Comparison of ENCODE assay signal across 8 cellular contexts in genomic region chr1:96966536-96967138, GRCh38.
DNase-seq lines count a peak whose midpoint lies in the region; ATAC-seq lines count a peak whose summit lies in the region.

No MANE protein-coding gene starts in this region.

- ATAC-seq in GM18861 (IDR thresholded peaks at IDR 0.05; ENCODE audit: unreplicated experiment) (peak; percentile 93), HG03095 (IDR thresholded peaks at IDR 0.05; ENCODE audit: unreplicated experiment) (peak; percentile 93), left lobe of liver (peak; percentile 96)

- DNase-seq in AG20443 (ENCODE audit: low spot score): peak; percentile 77
- peak; percentile 50 for DNase-seq in NCI-H2196 (lab: John Stamatoyannopoulos, UW; ENCODE audit: unreplicated experiment)
- peak; percentile 72 for DNase-seq in activated CD4-positive, CD25-positive, alpha-beta regulatory T cell treated with anti-CD3 and anti-CD28 coated beads, Interleukin-2, amount 50 U/mL, for 72 hours
- DNase-seq in cerebellum (ENCODE audit: low spot score): peak; percentile 13
- DNase-seq in left lobe of liver (ENCODE audit: low spot score): peak; percentile 66
- DNase-seq in stimulated activated CD4-positive, alpha-beta T cell treated with anti-CD3 and anti-CD28 coated beads, Interleukin-4, amount 100 ng/mL, for 4 hours: peak; percentile 52 to 63

Comparison
In these comparisons a context has a peak if more than half of its experiments do, and no peak if none do; other contexts are left out.
1. Peak in every context shown above with its lines: DNase-seq and ATAC-seq.
2. DNase-seq: peak in every context shown above with its lines; median percentile 77 in AG20443; 72 in activated CD4-positive, CD25-positive, alpha-beta regulatory T cell treated with anti-CD3 and anti-CD28 coated beads, Interleukin-2, amount 50 U/mL, for 72 hours; 66 in left lobe of liver; 58 in stimulated activated CD4-positive, alpha-beta T cell treated with anti-CD3 and anti-CD28 coated beads, Interleukin-4, amount 100 ng/mL, for 4 hours; 50 in NCI-H2196; 13 in cerebellum.